In the genomic region with DNA sequence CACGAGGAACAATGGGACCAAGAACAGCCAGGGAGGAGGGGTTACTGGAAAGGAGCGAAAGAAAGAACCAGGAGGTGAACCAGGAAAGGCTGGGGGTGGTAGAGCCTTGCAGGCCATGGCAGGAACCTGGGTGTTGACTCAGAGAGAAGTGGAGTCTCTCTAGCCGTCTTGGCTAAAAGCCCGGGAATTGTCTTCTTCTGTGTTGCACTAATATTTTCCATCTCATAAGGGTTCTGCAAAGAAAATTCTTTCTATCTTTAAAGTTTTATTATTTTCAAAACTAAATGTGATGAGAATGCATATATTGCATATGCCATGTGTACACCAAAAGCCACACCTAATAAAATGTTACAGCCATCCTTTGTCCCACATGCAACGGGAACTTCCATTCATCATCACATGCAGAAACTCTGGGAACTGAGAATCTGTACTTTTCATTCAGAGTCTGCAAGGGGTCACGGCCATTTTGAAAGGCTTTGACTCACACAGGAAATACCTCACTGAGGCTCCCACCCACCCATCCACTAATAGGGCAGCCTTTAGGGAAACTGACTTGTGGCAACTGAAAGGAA, we compare ENCODE assay signal across 1 cellular context.
TF ChIP-seq lines count a peak whose summit lies in the region.

No MANE protein-coding gene starts in this region.

TF ChIP-seq in IMR-90, 13 proteins besides CTCF, POLR2A, EP300 and RAD21:
- TF ChIP-seq MAFK (IDR thresholded peaks at IDR 0.05; ENCODE audit: low read depth, low read length), result no peak
- no peak for TF ChIP-seq CEBPB (IDR thresholded peaks at IDR 0.05; ENCODE audit: low read depth, low read length)
- no peak for TF ChIP-seq SMC3 (IDR thresholded peaks at IDR 0.05; ENCODE audit: low read depth, low read length)
- TF ChIP-seq CHD1 (IDR thresholded peaks at IDR 0.05; ENCODE audit: low read depth, low read length), result no peak
- no peak for TF ChIP-seq FOS (IDR thresholded peaks at IDR 0.05; ENCODE audit: low read depth, low read length)
- TF ChIP-seq, protein P1, sequence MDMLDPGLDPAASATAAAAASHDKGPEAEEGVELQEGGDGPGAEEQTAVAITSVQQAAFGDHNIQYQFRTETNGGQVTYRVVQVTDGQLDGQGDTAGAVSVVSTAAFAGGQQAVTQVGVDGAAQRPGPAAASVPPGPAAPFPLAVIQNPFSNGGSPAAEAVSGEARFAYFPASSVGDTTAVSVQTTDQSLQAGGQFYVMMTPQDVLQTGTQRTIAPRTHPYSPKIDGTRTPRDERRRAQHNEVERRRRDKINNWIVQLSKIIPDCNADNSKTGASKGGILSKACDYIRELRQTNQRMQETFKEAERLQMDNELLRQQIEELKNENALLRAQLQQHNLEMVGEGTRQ (IDR thresholded peaks at IDR 0.05; ENCODE audit: low read depth, low read length), result no peak
- TF ChIP-seq NFE2L2 (IDR thresholded peaks at IDR 0.05; ENCODE audit: low read depth, low read length), result no peak
- TF ChIP-seq BHLHE40 (IDR thresholded peaks at IDR 0.05; ENCODE audit: low read depth, low read length), result no peak
- TF ChIP-seq RFX5 (IDR thresholded peaks at IDR 0.05; ENCODE audit: low read depth, low read length), result no peak
